ENCODE assay signal across 20 cellular contexts in genomic region chr6:36285187-36285612, GRCh38. TPM values are rescaled to one million over a fixed set of nuclear protein-coding genes. Genes with fewer than 3 reads are reported as not detected.
DNase-seq lines count a peak whose midpoint lies in the region; ATAC-seq and TF ChIP-seq lines count a peak whose summit lies in the region.
"Had no signal": no experiment of that assay in that cellular context is flagged by ENCODE, and none has a peak within 500 bp of the region (broad histone marks: within the 10 kb centered on the region; RNA-seq: fewer than 3 reads in every experiment).

No MANE protein-coding gene starts in this region.

- H3K9me3 Mint-ChIP-seq in neural crest cell (no peaks in the 10 kb centered on the region), Calu3 (ENCODE audit: low read depth, unreplicated experiment) (no peaks in the 10 kb centered on the region), mesothelial cell of epicardium (peaks cover 3% of the 10 kb centered on the region)
- H3K9me3 Mint-ChIP-seq: activated CD4-positive, alpha-beta memory T cell treated with anti-CD3 and anti-CD28 coated beads for 36 hours had no signal

- CTCF ChIA-PET in Calu3 (lab: Charles Lee): interaction anchor here (0.5 kb wide), 1 partner anchor 312 kb away, joined by 3 read pairs; no protein-coding TSS in a partner anchor

- H3K27ac Mint-ChIP-seq in neural crest cell (ENCODE audit: unreplicated experiment) (no peak overlapping the region), Calu3 (ENCODE audit: unreplicated experiment) (no peak overlapping the region), mesothelial cell of epicardium (no peak overlapping the region)
- H3K27ac Mint-ChIP-seq: activated CD4-positive, alpha-beta memory T cell treated with anti-CD3 and anti-CD28 coated beads for 36 hours had no signal

- H3K4me1 ChIP-seq in right cardiac atrium (ENCODE audit: control insufficient read depth, insufficient read depth, low read length): no peaks in the 10 kb centered on the region

- H3K4me3 Mint-ChIP-seq in neural crest cell (no peak overlapping the region), Calu3 (ENCODE audit: low read depth, unreplicated experiment) (no peak overlapping the region), mesothelial cell of epicardium (no peak overlapping the region)
- H3K4me3 Mint-ChIP-seq: activated CD4-positive, alpha-beta memory T cell treated with anti-CD3 and anti-CD28 coated beads for 36 hours had no signal

- H3K27me3 Mint-ChIP-seq in neural crest cell (ENCODE audit: low read depth) (peaks cover 69% of the 10 kb centered on the region), Calu3 (ENCODE audit: unreplicated experiment) (peaks cover 37% of the 10 kb centered on the region), mesothelial cell of epicardium (ENCODE audit: low read depth) (peaks cover 57% of the 10 kb centered on the region)

- ATAC-seq in right cardiac atrium: no peak
- no peak for ATAC-seq in GM19351 (IDR thresholded peaks at IDR 0.05; ENCODE audit: unreplicated experiment)
- ATAC-seq: HCT116 had no signal

- BruUV-seq in Calu3 (replicated peaks; lab: Mats Ljungman, UMichigan): no TSS peak

- peaks cover 8% of the 10 kb centered on the region for H3K4me1 Mint-ChIP-seq in neural crest cell
- H3K4me1 Mint-ChIP-seq in Calu3 (ENCODE audit: low read depth, unreplicated experiment): peaks cover 20% of the 10 kb centered on the region
- no peaks in the 10 kb centered on the region for H3K4me1 Mint-ChIP-seq in mesothelial cell of epicardium

- no peak overlapping the region for H3K27ac ChIP-seq in right cardiac atrium (ENCODE audit: low read length)

- TF ChIP-seq CTCF in neural crest cell (conservative IDR thresholded peaks at IDR 0.05) (no peak), Calu3 (IDR thresholded peaks at IDR 0.05; ENCODE audit: unreplicated experiment) (no peak), mesothelial cell of epicardium (IDR thresholded peaks at IDR 0.05; ENCODE audit: unreplicated experiment) (no peak)

- no peaks in the 10 kb centered on the region for H3K36me3 Mint-ChIP-seq in neural crest cell (ENCODE audit: low read depth)
- H3K36me3 Mint-ChIP-seq in Calu3 (ENCODE audit: insufficient read depth, unreplicated experiment): no peaks in the 10 kb centered on the region
- H3K36me3 Mint-ChIP-seq in mesothelial cell of epicardium: no peaks in the 10 kb centered on the region
- H3K36me3 Mint-ChIP-seq: activated CD4-positive, alpha-beta memory T cell treated with anti-CD3 and anti-CD28 coated beads for 36 hours had no signal

- 13% methylated on average over 25 of the region's 25 CpGs for WGBS in right cardiac atrium

- H3K9me3 ChIP-seq in right cardiac atrium (ENCODE audit: control insufficient read depth, low read length): no peaks in the 10 kb centered on the region
- H3K9me3 ChIP-seq: Caco-2 had no signal

- DNase-seq in G401 (ENCODE audit: low spot score) (peak; percentile 57), NOMO-1 (lab: John Stamatoyannopoulos, UW; ENCODE audit: unreplicated experiment in 2 of 2) (peak; percentile 12 to 34), cerebellar cortex (ENCODE audit: low spot score) (peak; percentile 40), neural crest cell (ENCODE audit: low read depth, low spot score) (peak; percentile 28), Calu3 (no peak), right cardiac atrium (no peak), mesothelial cell of epicardium (ENCODE audit: low spot score in 2 of 2, unreplicated experiment in 2 of 2) (no peak)
- DNase-seq: activated CD4-positive, alpha-beta memory T cell treated with anti-CD3 and anti-CD28 coated beads for 36 hours; Caco-2; GF-D8; kidney; MM.1S; NCI-H2171; stimulated activated naive CD4-positive, alpha-beta T cell treated with Interleukin-2 at 50 U/mL for 16 hours had no signal

- H3K27me3 ChIP-seq in right cardiac atrium (ENCODE audit: control insufficient read depth, insufficient read depth): no peaks in the 10 kb centered on the region

- no peak overlapping the region for H3K4me3 ChIP-seq in right cardiac atrium (ENCODE audit: low read length)

- intact Hi-C loops in Calu3 (cut with micrococcal nuclease; ENCODE audit: unreplicated experiment): no loop called here
- intact Hi-C loops in right cardiac atrium (cut with DNase I): no loop called here

- in situ Hi-C loops in G401 (cut with HindIII; ENCODE audit: low sequenced_read_pairs): no loop called here

RNA-seq across cellular contexts. Expression of gene PNPLA1, which starts 15.3 kb away (rescaled TPM):
- not detected in 2 replicates for total RNA-seq in G401 (2014; rRNA removed; shearing (Covaris generic))
- not detected in 2 replicates for total RNA-seq in neural crest cell
- total RNA-seq in Calu3 (2022): 0.19 and 0.20 TPM in 2 replicates
- not detected for total RNA-seq in right cardiac atrium
- polyA plus RNA-seq in right cardiac atrium: not detected
- 0.14 TPM in 1 of 3 replicates, not detected in the others for total RNA-seq in mesothelial cell of epicardium
- total RNA-seq: activated CD4-positive, alpha-beta memory T cell treated with anti-CD3 and anti-CD28 coated beads for 36 hours; epithelial cell of proximal tubule; OCI-LY7; osteocyte had no signal

RNA-seq across cellular contexts. Expression of gene BNIP5, which starts 51.5 kb away (rescaled TPM):
- not detected in 2 replicates for total RNA-seq in G401 (2014; rRNA removed; shearing (Covaris generic))
- total RNA-seq in neural crest cell (not detected in 2 replicates), Calu3 (2022) (0.88 and 0.94 TPM in 2 replicates), right cardiac atrium (under 1 TPM in 1 of 4 donors, not detected in 3; 0.06 TPM), mesothelial cell of epicardium (0.09 TPM in 1 of 3 replicates, not detected in the others)
- polyA plus RNA-seq in right cardiac atrium: 0.02 TPM
- total RNA-seq: activated CD4-positive, alpha-beta memory T cell treated with anti-CD3 and anti-CD28 coated beads for 36 hours; OCI-LY7; osteocyte; ureter had no signal

Comparison
In these comparisons a context has a peak if more than half of its experiments do, and no peak if none do; other contexts are left out.
1. DNase-seq: peak in G401 (single experiment), NOMO-1 (2 of 2), cerebellar cortex (single experiment) and neural crest cell (single experiment); none in Calu3 (single experiment), right cardiac atrium (0 of 3) and mesothelial cell of epicardium (0 of 2).